ENCODE assay signal across 23 cellular contexts in the genomic region with DNA sequence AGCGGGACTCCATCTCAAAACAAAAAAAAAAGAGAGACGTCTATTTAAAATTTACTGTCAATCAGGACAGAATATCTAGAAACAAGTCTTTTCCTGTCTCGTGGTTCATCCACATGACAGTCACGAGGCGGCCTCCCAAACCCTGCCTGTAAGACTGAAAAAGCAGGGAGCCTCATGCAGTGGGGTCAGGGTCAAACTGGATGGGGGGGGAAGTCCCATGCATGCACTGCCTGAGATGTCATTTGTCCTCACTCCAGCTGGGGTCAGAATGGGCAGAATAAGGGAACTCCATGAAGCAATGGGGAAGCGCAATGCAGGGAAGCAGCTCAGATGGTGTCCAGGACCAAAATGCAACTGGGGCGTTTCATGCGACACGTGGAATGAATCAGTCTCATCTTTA.
DNase-seq lines count a peak whose midpoint lies in the region; ATAC-seq, FAIRE-seq and TF ChIP-seq lines count a peak whose summit lies in the region.
"Had no signal": no experiment of that assay in that cellular context is flagged by ENCODE, and none has a peak within 500 bp of the region (broad histone marks: within the 10 kb centered on the region; RNA-seq: fewer than 3 reads in every experiment).

No MANE protein-coding gene starts in this region.

- POLR2A ChIA-PET in HepG2 (lab: Yijun Ruan, JAX): no interaction called here

- H3K9ac ChIP-seq in liver (ENCODE audit: low read depth in 1 of 2, low read length in 2 of 2) (no peak overlapping the region), HepG2 (ENCODE audit: insufficient read depth, low read depth, low read length) (no peak overlapping the region)

- DNase-seq in HepG2 (ENCODE audit: low spot score): no peak
- DNase-seq in activated naive CD8-positive, alpha-beta T cell treated with anti-CD3 and anti-CD28 coated beads for 36 hours: no peak
- no peak for DNase-seq in lower lobe of right lung
- no peak for DNase-seq in stimulated activated CD4-positive, alpha-beta T cell treated with anti-CD3 and anti-CD28 coated beads, Interleukin-1b, Interleukin-23, amount 100 ng/mL, for 48 hours
- DNase-seq in esophagus squamous epithelium (lab: John Stamatoyannopoulos, UW): no peak
- DNase-seq: activated CD4-positive, CD25-positive, alpha-beta regulatory T cell treated with anti-CD3 and anti-CD28 coated beads, Interleukin-2, amount 50 U/mL, for 72 hours; activated naive CD4-positive, alpha-beta T cell treated with anti-CD3 and anti-CD28 coated beads, Interleukin-2, amount 50 U/mL, for 16 hours; islet precursor cell; KG1; midbrain; NCI-H1092 treated with DMSO at 0.1 percent for 48 hours; NCI-H2081 treated with DMSO at 0.1 percent for 48 hours; NCI-H510A; NK-92 treated with Interleukin-12 subunit alpha and Interleukin-12 subunit beta, amount 100 ng/mL, for 24 hours; spleen; stimulated activated CD8-positive, alpha-beta memory T cell treated with anti-CD3 and anti-CD28 coated beads, Interleukin-4, amount 100 ng/mL, for 48 hours had no signal

- H3K9me3 ChIP-seq in liver (ENCODE audit: control insufficient read depth in 4 of 4, low read length in 3 of 4) (no peaks in the 10 kb centered on the region), HepG2 (ENCODE audit: low read length) (no peaks in the 10 kb centered on the region), lower lobe of right lung (no peaks in the 10 kb centered on the region), esophagus squamous epithelium (no peaks in the 10 kb centered on the region)
- H3K9me3 ChIP-seq: spleen, suprapubic skin had no signal

- 78% methylated on average over 9 of the region's 9 CpGs for WGBS in liver
- WGBS in HepG2 (ENCODE audit: low lambda C conversion rate): 96% methylated on average over 9 of the region's 9 CpGs
- 70 to 76% methylated on average over 9 of the region's 9 CpGs for WGBS in esophagus squamous epithelium, 2 donors

- no peaks in the 10 kb centered on the region for H3K27me3 Mint-ChIP-seq in activated naive CD8-positive, alpha-beta T cell treated with anti-CD3 and anti-CD28 coated beads for 36 hours

- H3K27me3 ChIP-seq in liver (ENCODE audit: control insufficient read depth in 4 of 4, insufficient read depth in 4 of 4, low read length in 3 of 4): no peaks in the 10 kb centered on the region
- H3K27me3 ChIP-seq in HepG2 (ENCODE audit: control insufficient read depth in 1 of 2, insufficient read depth in 2 of 2, low read length in 2 of 2): no peaks in the 10 kb centered on the region
- no peaks in the 10 kb centered on the region for H3K27me3 ChIP-seq in lower lobe of right lung (ENCODE audit: low read depth)
- H3K27me3 ChIP-seq in esophagus squamous epithelium: no peaks in the 10 kb centered on the region
- H3K27me3 ChIP-seq: hepatocyte, spleen, suprapubic skin had no signal

- H3K36me3 Mint-ChIP-seq in activated naive CD8-positive, alpha-beta T cell treated with anti-CD3 and anti-CD28 coated beads for 36 hours: peaks cover 34% of the 10 kb centered on the region

- no peak for TF ChIP-seq POLR2A in HepG2 (IDR thresholded peaks at IDR 0.05; ENCODE audit: insufficient read depth in 1 of 2, low read depth in 2 of 2, low read length in 2 of 2)
- no peak for TF ChIP-seq POLR2A in esophagus squamous epithelium (IDR thresholded peaks at IDR 0.05)

- peaks cover 2 to 14% (median 7%) of the 10 kb centered on the region in 4 donors for H3K36me3 ChIP-seq in liver (ENCODE audit: control insufficient read depth in 4 of 4, insufficient read depth in 3 of 4, low read depth in 1 of 4, low read length in 3 of 4)
- peaks cover 47 to 88% of the 10 kb centered on the region in 2 experiments for H3K36me3 ChIP-seq in HepG2 (replicated peaks in 1 of 2; ENCODE audit: control insufficient read depth in 1 of 2, insufficient read depth in 2 of 2, low read length in 2 of 2)
- H3K36me3 ChIP-seq in lower lobe of right lung: peaks cover 100% of the 10 kb centered on the region
- peaks cover 60 to 100% (median 64%) of the 10 kb centered on the region in 3 donors for H3K36me3 ChIP-seq in esophagus squamous epithelium

- no peak overlapping the region for H2AFZ ChIP-seq in HepG2 (ENCODE audit: low read length)
- H2AFZ ChIP-seq: hepatocyte had no signal

- in situ Hi-C loops in HepG2 (cut with HindIII; ENCODE audit: extremely low pct_ligation_motif_present, low pct_unique_long_range_greater_than_20kb): no loop called here

- H3K4me2 ChIP-seq in HepG2 (ENCODE audit: low read depth, low read length): no peak overlapping the region
- H3K4me2 ChIP-seq: hepatocyte had no signal

- H3K27ac Mint-ChIP-seq in activated naive CD8-positive, alpha-beta T cell treated with anti-CD3 and anti-CD28 coated beads for 36 hours: peak overlapping the region; percentile 8

- no peaks in the 10 kb centered on the region for H3K9me3 Mint-ChIP-seq in activated naive CD8-positive, alpha-beta T cell treated with anti-CD3 and anti-CD28 coated beads for 36 hours
- H3K9me3 Mint-ChIP-seq: brain had no signal

- H3K4me3 Mint-ChIP-seq in activated naive CD8-positive, alpha-beta T cell treated with anti-CD3 and anti-CD28 coated beads for 36 hours: no peak overlapping the region
- H3K4me3 Mint-ChIP-seq: brain had no signal

- intact Hi-C loops in HepG2 (cut with micrococcal nuclease; ENCODE audit: unreplicated experiment) (loop anchor here (1.0 kb wide), 1 partner anchor 130 kb away; no protein-coding TSS in a partner anchor), lower lobe of right lung (cut with DNase I) (no loop called here), esophagus squamous epithelium (cut with DNase I) (no loop called here)

- no peak for FAIRE-seq in HepG2 (lab: Jason Lieb, UNC)
- FAIRE-seq: endothelial cell of umbilical vein had no signal

- CTCF ChIA-PET in HepG2 (lab: Yijun Ruan, JAX; ENCODE audit: low intra/inter-chr PET ratio, low total read pairs): no interaction called here

- H3K4me1 Mint-ChIP-seq in activated naive CD8-positive, alpha-beta T cell treated with anti-CD3 and anti-CD28 coated beads for 36 hours: peaks cover 15% of the 10 kb centered on the region
- H3K4me1 Mint-ChIP-seq: brain had no signal

- ATAC-seq in HepG2: no peak
- peak; percentile 52 to 63 for ATAC-seq in lower lobe of right lung
- no peak for ATAC-seq in HG03439 (IDR thresholded peaks at IDR 0.05; ENCODE audit: unreplicated experiment)

- H3K4me1 ChIP-seq in liver (ENCODE audit: control insufficient read depth in 4 of 4, insufficient read depth in 4 of 4, low read length in 3 of 4) (no peaks in the 10 kb centered on the region), HepG2 (ENCODE audit: insufficient read depth, low read length) (no peaks in the 10 kb centered on the region), lower lobe of right lung (no peaks in the 10 kb centered on the region), esophagus squamous epithelium (no peaks in the 10 kb centered on the region)
- H3K4me1 ChIP-seq: suprapubic skin had no signal

- no peaks in the 10 kb centered on the region for H3K79me2 ChIP-seq in HepG2 (ENCODE audit: insufficient read depth, low read length)
- H3K79me2 ChIP-seq: hepatocyte had no signal

- H4K20me1 ChIP-seq in HepG2 (ENCODE audit: insufficient read depth, low read length): no peaks in the 10 kb centered on the region

- TF ChIP-seq RAD21 in liver (IDR thresholded peaks at IDR 0.05) (peak in 1 of 2 donors; percentile 8), HepG2 (CRISPR knock-in tag; IDR thresholded peaks at IDR 0.05) (no peak)

- BruUV-seq in HepG2 (replicated peaks; lab: Mats Ljungman, UMichigan): no TSS peak

- TF ChIP-seq CTCF in liver (IDR thresholded peaks at IDR 0.05; ENCODE audit: low read depth, low read length, missing input control) (no peak), HepG2 (CRISPR knock-in tag; IDR thresholded peaks at IDR 0.05) (no peak), lower lobe of right lung (IDR thresholded peaks at IDR 0.05) (no peak), esophagus squamous epithelium (IDR thresholded peaks at IDR 0.05) (no peak)

- TF ChIP-seq EP300 in HepG2 (IDR thresholded peaks at IDR 0.05; ENCODE audit: low read depth in 2 of 2, low read length in 2 of 2) (no peak), HepG2 (CRISPR knock-in tag; IDR thresholded peaks at IDR 0.05; ENCODE audit: borderline replicate concordance) (no peak)

- no peak overlapping the region for H3K27ac ChIP-seq in liver (ENCODE audit: low read depth in 1 of 2, low read length in 2 of 2)
- no peak overlapping the region for H3K27ac ChIP-seq in HepG2 (ENCODE audit: extremely low read length, insufficient read depth, low read length)
- no peak overlapping the region for H3K27ac ChIP-seq in lower lobe of right lung
- no peak overlapping the region for H3K27ac ChIP-seq in esophagus squamous epithelium
- H3K27ac ChIP-seq: coronary artery, hepatocyte, spleen, suprapubic skin had no signal

- H3K4me3 ChIP-seq in liver (ENCODE audit: low read depth in 1 of 3, low read length in 3 of 3) (no peak overlapping the region), HepG2 (replicated peaks in 1 of 3; ENCODE audit: insufficient read depth in 1 of 3, low read depth in 2 of 3, low read length in 3 of 3) (no peak overlapping the region), lower lobe of right lung (no peak overlapping the region), esophagus squamous epithelium (no peak overlapping the region)
- H3K4me3 ChIP-seq: coronary artery, hepatocyte, spleen, suprapubic skin had no signal

TF ChIP-seq in liver, 16 proteins besides CTCF, POLR2A, EP300 and RAD21:
- TF ChIP-seq, protein P1, sequence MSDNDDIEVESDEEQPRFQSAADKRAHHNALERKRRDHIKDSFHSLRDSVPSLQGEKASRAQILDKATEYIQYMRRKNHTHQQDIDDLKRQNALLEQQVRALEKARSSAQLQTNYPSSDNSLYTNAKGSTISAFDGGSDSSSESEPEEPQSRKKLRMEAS (IDR thresholded peaks at IDR 0.05): no peak
- TF ChIP-seq NR2F2 (IDR thresholded peaks at IDR 0.05) (peak; percentile 73), RXRA (IDR thresholded peaks at IDR 0.05) (peak in 1 of 2 donors; percentile 40), GABPA (IDR thresholded peaks at IDR 0.05 in 1 of 2, conservative IDR thresholded peaks at IDR 0.05 in 1 of 2) (no peak)

TF ChIP-seq in HepG2, 621 proteins besides CTCF, POLR2A, EP300 and RAD21 (continues in another document):
- TF ChIP-seq ATRX (CRISPR knock-in tag; IDR thresholded peaks at IDR 0.05; ENCODE audit: borderline replicate concordance) (no peak), TEAD2 (CRISPR knock-in tag; IDR thresholded peaks at IDR 0.05) (no peak), ZFX (CRISPR knock-in tag; IDR thresholded peaks at IDR 0.05; ENCODE audit: low read depth) (no peak), SPEN (CRISPR knock-in tag; IDR thresholded peaks at IDR 0.05; ENCODE audit: low read depth) (no peak), RXRB (CRISPR knock-in tag; IDR thresholded peaks at IDR 0.05; ENCODE audit: borderline replicate concordance) (no peak), NR2F2 (IDR thresholded peaks at IDR 0.05; ENCODE audit: borderline replicate concordance, low read depth) (no peak)
- TF ChIP-seq, protein P2, sequence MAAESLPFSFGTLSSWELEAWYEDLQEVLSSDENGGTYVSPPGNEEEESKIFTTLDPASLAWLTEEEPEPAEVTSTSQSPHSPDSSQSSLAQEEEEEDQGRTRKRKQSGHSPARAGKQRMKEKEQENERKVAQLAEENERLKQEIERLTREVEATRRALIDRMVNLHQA (CRISPR knock-in tag; IDR thresholded peaks at IDR 0.05): no peak

Comparison
In these comparisons a context has a peak if more than half of its experiments do, and no peak if none do; other contexts are left out.
1. ATAC-seq: peak in lower lobe of right lung (2 of 2); none in HepG2 (single experiment) and HG03439 (single experiment).